In the genomic region with DNA sequence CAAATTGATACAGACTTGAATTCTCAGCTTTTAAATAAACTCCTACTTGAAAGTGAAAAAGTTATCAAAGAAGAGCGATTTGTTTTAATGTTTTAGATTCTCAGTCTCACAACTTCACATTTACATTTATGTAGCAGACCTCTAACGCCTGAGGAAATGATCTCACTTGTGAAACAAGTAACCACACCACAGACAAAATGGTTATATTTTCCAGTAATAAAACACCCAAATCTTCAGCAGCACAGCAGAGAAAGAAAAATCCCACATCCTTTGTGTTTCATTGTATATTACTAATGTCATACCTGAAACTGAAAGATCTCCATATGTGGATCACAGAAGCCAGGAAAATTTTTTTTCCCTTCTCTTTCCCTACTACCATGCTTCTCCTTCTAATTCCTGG, we compare ENCODE assay signal across 22 cellular contexts. TPM values are rescaled to one million over a fixed set of nuclear protein-coding genes. Genes with fewer than 3 reads are reported as not detected.
DNase-seq lines count a peak whose midpoint lies in the region; ATAC-seq and TF ChIP-seq lines count a peak whose summit lies in the region.
"Had no signal": no experiment of that assay in that cellular context is flagged by ENCODE, and none has a peak within 500 bp of the region (broad histone marks: within the 10 kb centered on the region; RNA-seq: fewer than 3 reads in every experiment).

No MANE protein-coding gene starts in this region.

- H3K36me3 ChIP-seq in Loucy (ENCODE audit: insufficient read depth, low read length) (no peaks in the 10 kb centered on the region), OCI-LY7 (ENCODE audit: insufficient read depth, low read length) (no peaks in the 10 kb centered on the region)
- H3K36me3 ChIP-seq: left ventricle myocardium inferior, suprapubic skin had no signal

- H3K9me3 Mint-ChIP-seq in activated CD4-positive, alpha-beta T cell treated with anti-CD3 and anti-CD28 coated beads, Interleukin-2, amount 10 ng/mL, durations not matched to agents 7 days and 5 days, result peaks cover 14% of the 10 kb centered on the region
- H3K9me3 Mint-ChIP-seq in activated naive CD8-positive, alpha-beta T cell treated with anti-CD3 and anti-CD28 coated beads, Interleukin-2, amount 50 U/mL, for 24 hours, result no peaks in the 10 kb centered on the region
- H3K9me3 Mint-ChIP-seq in stimulated activated effector memory CD8-positive, alpha-beta T cell treated with anti-CD3 and anti-CD28 coated beads, Interleukin-12 subunit alpha, Interleukin-12 subunit beta, amount 100 ng/mL, for 72 hours, result no peaks in the 10 kb centered on the region
- H3K9me3 Mint-ChIP-seq: HFFc6 had no signal

- H3K27me3 Mint-ChIP-seq in activated CD4-positive, alpha-beta T cell treated with anti-CD3 and anti-CD28 coated beads, Interleukin-2, amount 10 ng/mL, durations not matched to agents 7 days and 5 days, result no peaks in the 10 kb centered on the region
- no peaks in the 10 kb centered on the region for H3K27me3 Mint-ChIP-seq in activated naive CD8-positive, alpha-beta T cell treated with anti-CD3 and anti-CD28 coated beads, Interleukin-2, amount 50 U/mL, for 24 hours

- peak overlapping the region; percentile 82 for H3K4me2 ChIP-seq in Loucy (ENCODE audit: low read depth, low read length, poor library complexity, severe bottlenecking)
- no peak overlapping the region for H3K4me2 ChIP-seq in OCI-LY7 (ENCODE audit: low read length)

- H2AFZ ChIP-seq in Loucy (ENCODE audit: low read length) (peak overlapping the region; percentile 10; the same call in 1 of the 2 replicates), OCI-LY7 (ENCODE audit: low read length) (no peak overlapping the region)

- peak; percentile 47 for DNase-seq in activated CD4-positive, alpha-beta T cell treated with anti-CD3 and anti-CD28 coated beads, Interleukin-2, amount 10 ng/mL, durations not matched to agents 7 days and 5 days
- DNase-seq in activated CD4-positive, alpha-beta T cell treated with anti-CD3 and anti-CD28 coated beads, Interleukin-2, amount 50 U/mL, for 4 hours, result no peak
- DNase-seq in activated naive CD8-positive, alpha-beta T cell treated with anti-CD3 and anti-CD28 coated beads, Interleukin-2, amount 50 U/mL, for 24 hours, result no peak
- no peak for DNase-seq in stimulated activated effector memory CD8-positive, alpha-beta T cell treated with anti-CD3 and anti-CD28 coated beads, Interleukin-12 subunit alpha, Interleukin-12 subunit beta, amount 100 ng/mL, for 72 hours (ENCODE audit: low spot score in 2 of 2)
- DNase-seq in DMS 273 (lab: John Stamatoyannopoulos, UW; ENCODE audit: unreplicated experiment), result no peak
- DNase-seq in OCI-LY7 (ENCODE audit: low spot score), result no peak
- DNase-seq in activated gamma-delta T cell (lab: John Stamatoyannopoulos, UW), result no peak
- DNase-seq: Caco-2; HFFc6; KBM-7; left ventricle myocardium inferior; NCI-H524; stimulated activated CD4-positive, alpha-beta T cell treated with anti-CD3 and anti-CD28 coated beads, Interleukin-12 subunit alpha, Interleukin-12 subunit beta, amount 100 ng/mL, for 4 hours had no signal

- CTCF ChIA-PET in activated CD4-positive, alpha-beta T cell treated with anti-CD3 and anti-CD28 coated beads, Interleukin-2, amount 10 ng/mL, durations not matched to agents 7 days and 5 days (lab: Charles Lee), result interaction anchor here (1.4 to 1.8 kb wide), 2 partner anchors 11 to 21 kb away, joined by 4 to 5 read pairs; no protein-coding TSS in a partner anchor
- CTCF ChIA-PET in OCI-LY7 (lab: Charles Lee; ENCODE audit: unreplicated experiment), result no interaction called here

- peak overlapping the region; percentile 69 for H3K9ac ChIP-seq in Loucy (ENCODE audit: low read depth, low read length, poor library complexity, severe bottlenecking)

- intact Hi-C loops in OCI-LY7 (cut with micrococcal nuclease; ENCODE audit: unreplicated experiment), result no loop called here

- H3K9me3 ChIP-seq in Loucy (ENCODE audit: insufficient read depth, low read depth, low read length) (no peaks in the 10 kb centered on the region), OCI-LY7 (ENCODE audit: low read length) (no peaks in the 10 kb centered on the region)
- H3K9me3 ChIP-seq: Caco-2, left ventricle myocardium inferior, suprapubic skin had no signal

- H3K27ac ChIP-seq in OCI-LY7 (ENCODE audit: low read depth, low read length, poor library complexity, severe bottlenecking), result no peak overlapping the region
- H3K27ac ChIP-seq: left ventricle myocardium inferior, suprapubic skin, VCaP had no signal

- POLR2A ChIA-PET in activated CD4-positive, alpha-beta T cell treated with anti-CD3 and anti-CD28 coated beads, Interleukin-2, amount 10 ng/mL, durations not matched to agents 7 days and 5 days (lab: Charles Lee), result no interaction called here
- POLR2A ChIA-PET in OCI-LY7 (lab: Charles Lee), result interaction anchor here (0.6 kb wide), 1 partner anchor 871 kb away, joined by 3 read pairs; no protein-coding TSS in a partner anchor

- peaks cover 60% of the 10 kb centered on the region for H3K4me1 Mint-ChIP-seq in activated CD4-positive, alpha-beta T cell treated with anti-CD3 and anti-CD28 coated beads, Interleukin-2, amount 10 ng/mL, durations not matched to agents 7 days and 5 days
- H3K4me1 Mint-ChIP-seq in activated naive CD8-positive, alpha-beta T cell treated with anti-CD3 and anti-CD28 coated beads, Interleukin-2, amount 50 U/mL, for 24 hours, result peaks cover 44% of the 10 kb centered on the region
- H3K4me1 Mint-ChIP-seq in stimulated activated effector memory CD8-positive, alpha-beta T cell treated with anti-CD3 and anti-CD28 coated beads, Interleukin-12 subunit alpha, Interleukin-12 subunit beta, amount 100 ng/mL, for 72 hours, result peaks cover 45% of the 10 kb centered on the region

- ATAC-seq in activated naive CD8-positive, alpha-beta T cell treated with anti-CD3 and anti-CD28 coated beads, Interleukin-2, amount 50 U/mL, for 24 hours, result peak; percentile 80
- peak; percentile 96 for ATAC-seq in stimulated activated effector memory CD8-positive, alpha-beta T cell treated with anti-CD3 and anti-CD28 coated beads, Interleukin-12 subunit alpha, Interleukin-12 subunit beta, amount 100 ng/mL, for 72 hours

- TF ChIP-seq CTCF in Loucy (conservative IDR thresholded peaks at IDR 0.05; ENCODE audit: low read length) (no peak), OCI-LY7 (conservative IDR thresholded peaks at IDR 0.05; ENCODE audit: low read length) (no peak)

- peak overlapping the region; percentile 64 for H3K4me3 ChIP-seq in Loucy (ENCODE audit: low read length, poor library complexity, severe bottlenecking)
- H3K4me3 ChIP-seq in OCI-LY7 (ENCODE audit: low read depth, low read length, poor library complexity, severe bottlenecking), result no peak overlapping the region
- H3K4me3 ChIP-seq: left ventricle myocardium inferior, suprapubic skin had no signal

- peak overlapping the region; percentile 92 for H3K27ac Mint-ChIP-seq in activated CD4-positive, alpha-beta T cell treated with anti-CD3 and anti-CD28 coated beads, Interleukin-2, amount 10 ng/mL, durations not matched to agents 7 days and 5 days
- H3K27ac Mint-ChIP-seq in activated naive CD8-positive, alpha-beta T cell treated with anti-CD3 and anti-CD28 coated beads, Interleukin-2, amount 50 U/mL, for 24 hours, result peak overlapping the region; percentile 75
- peak overlapping the region; percentile 84 for H3K27ac Mint-ChIP-seq in stimulated activated effector memory CD8-positive, alpha-beta T cell treated with anti-CD3 and anti-CD28 coated beads, Interleukin-12 subunit alpha, Interleukin-12 subunit beta, amount 100 ng/mL, for 72 hours
- H3K27ac Mint-ChIP-seq: HFFc6, progenitor cell of endocrine pancreas had no signal

- no peaks in the 10 kb centered on the region for H3K9me2 ChIP-seq in Loucy (replicated peaks; ENCODE audit: low read depth, low read length)
- H3K9me2 ChIP-seq in OCI-LY7 (ENCODE audit: insufficient read depth, low read length), result no peaks in the 10 kb centered on the region

- no peaks in the 10 kb centered on the region for H3K27me3 ChIP-seq in Loucy (ENCODE audit: insufficient read depth, low read length, poor library complexity, severe bottlenecking)

- peaks cover 6% of the 10 kb centered on the region; the same call in 1 of the 2 replicates for H3F3A ChIP-seq in Loucy (ENCODE audit: low read depth)

- H3K4me3 Mint-ChIP-seq in activated CD4-positive, alpha-beta T cell treated with anti-CD3 and anti-CD28 coated beads, Interleukin-2, amount 10 ng/mL, durations not matched to agents 7 days and 5 days, result peak overlapping the region; percentile 61
- H3K4me3 Mint-ChIP-seq in activated naive CD8-positive, alpha-beta T cell treated with anti-CD3 and anti-CD28 coated beads, Interleukin-2, amount 50 U/mL, for 24 hours, result peak overlapping the region; percentile 65
- H3K4me3 Mint-ChIP-seq in stimulated activated effector memory CD8-positive, alpha-beta T cell treated with anti-CD3 and anti-CD28 coated beads, Interleukin-12 subunit alpha, Interleukin-12 subunit beta, amount 100 ng/mL, for 72 hours, result peak overlapping the region; percentile 40
- H3K4me3 Mint-ChIP-seq: HFFc6 had no signal

- H3K4me1 ChIP-seq in Loucy (ENCODE audit: insufficient read depth, low read length, poor library complexity, severe bottlenecking), result peaks cover 46% of the 10 kb centered on the region
- H3K4me1 ChIP-seq in OCI-LY7 (ENCODE audit: insufficient read depth, low read length, poor library complexity, severe bottlenecking), result no peaks in the 10 kb centered on the region
- H3K4me1 ChIP-seq: Caco-2, left ventricle myocardium inferior, suprapubic skin had no signal

- H3K79me2 ChIP-seq in Loucy (ENCODE audit: insufficient read depth, low read length) (no peaks in the 10 kb centered on the region), OCI-LY7 (ENCODE audit: insufficient read depth, low read depth, low read length) (no peaks in the 10 kb centered on the region)

- H3K36me3 Mint-ChIP-seq in activated CD4-positive, alpha-beta T cell treated with anti-CD3 and anti-CD28 coated beads, Interleukin-2, amount 10 ng/mL, durations not matched to agents 7 days and 5 days (ENCODE audit: low read depth), result peaks cover 27% of the 10 kb centered on the region
- no peaks in the 10 kb centered on the region for H3K36me3 Mint-ChIP-seq in activated naive CD8-positive, alpha-beta T cell treated with anti-CD3 and anti-CD28 coated beads, Interleukin-2, amount 50 U/mL, for 24 hours (ENCODE audit: low read depth)
- H3K36me3 Mint-ChIP-seq in stimulated activated effector memory CD8-positive, alpha-beta T cell treated with anti-CD3 and anti-CD28 coated beads, Interleukin-12 subunit alpha, Interleukin-12 subunit beta, amount 100 ng/mL, for 72 hours, result no peaks in the 10 kb centered on the region

- no peaks in the 10 kb centered on the region for H4K20me1 ChIP-seq in Loucy (ENCODE audit: insufficient read depth, low read length, poor library complexity, severe bottlenecking)
- no peaks in the 10 kb centered on the region for H4K20me1 ChIP-seq in OCI-LY7 (ENCODE audit: insufficient read depth, low read length)

- BruUV-seq in OCI-LY7 (replicated peaks; lab: Mats Ljungman, UMichigan), result no TSS peak

RNA-seq across cellular contexts. Expression of gene GZMA, which starts 29.8 kb away (rescaled TPM):
- 100 to 1,000 TPM; 165 to 168 TPM for total RNA-seq in activated CD4-positive, alpha-beta T cell treated with anti-CD3 and anti-CD28 coated beads, Interleukin-2, amount 10 ng/mL, durations not matched to agents 7 days and 5 days
- total RNA-seq in OCI-LY7 (2014; rRNA removed; shearing (Covaris generic)), result not detected in 2 replicates
- total RNA-seq in OCI-LY7 (2022), result not detected in 2 replicates
- total RNA-seq: A673, Caco-2, fibroblast of lung, G401, HFFc6, myocyte, progenitor cell of endocrine pancreas, suprapubic skin had no signal

RNA-seq across cellular contexts. Expression of gene GZMK, which starts 48.6 kb away (rescaled TPM):
- under 1 TPM in 1 of 2 experiments, not detected in 1; 0.27 TPM for total RNA-seq in activated CD4-positive, alpha-beta T cell treated with anti-CD3 and anti-CD28 coated beads, Interleukin-2, amount 10 ng/mL, durations not matched to agents 7 days and 5 days
- not detected in 2 replicates for total RNA-seq in OCI-LY7 (2014; rRNA removed; shearing (Covaris generic))
- not detected in 2 replicates for total RNA-seq in OCI-LY7 (2022)
- total RNA-seq: A673, Caco-2, dermis microvascular lymphatic vessel endothelial cell, fibroblast of lung, G401, HFFc6, myocyte, progenitor cell of endocrine pancreas had no signal

Comparison
In these comparisons a context has a peak if more than half of its experiments do, and no peak if none do; other contexts are left out.
1. RNA of gene GZMA, which starts 29.8 kb away (total RNA-seq): 165 to 168 TPM in activated CD4-positive, alpha-beta T cell treated with anti-CD3 and anti-CD28 coated beads, Interleukin-2, amount 10 ng/mL, durations not matched to agents 7 days and 5 days; not detected in OCI-LY7; every median in the first group is over 100 times any median in the second.
2. Peak in every context shown above with its lines, with median percentiles within 50 percentile points of each other: H3K27ac Mint-ChIP-seq and H3K4me3 Mint-ChIP-seq.